15 cellular contexts compared by ENCODE assay signal in the genomic region with DNA sequence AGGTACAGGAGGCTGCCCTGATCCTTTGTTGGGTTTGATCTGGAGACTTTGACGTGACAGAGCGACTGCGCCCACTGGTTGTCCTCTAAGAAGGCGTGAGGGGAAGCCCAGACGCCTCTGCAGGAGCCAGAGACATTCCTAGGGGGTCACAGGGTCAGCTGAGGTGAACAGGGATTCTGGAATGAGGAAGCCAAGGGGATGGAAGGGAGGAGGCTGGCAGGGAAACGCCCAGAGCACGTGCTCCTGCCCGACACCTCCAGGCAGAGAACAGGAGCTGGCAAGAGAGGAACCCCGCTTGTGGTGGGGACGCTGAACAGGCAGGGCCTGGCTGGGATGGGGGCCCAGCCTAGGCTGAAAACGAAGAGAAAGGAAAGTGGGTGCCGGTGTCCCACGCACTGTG. TPM values are rescaled to one million over a fixed set of nuclear protein-coding genes. Genes with fewer than 3 reads are reported as not detected.
DNase-seq lines count a peak whose midpoint lies in the region; ATAC-seq, FAIRE-seq and TF ChIP-seq lines count a peak whose summit lies in the region.
"Had no signal": no experiment of that assay in that cellular context is flagged by ENCODE, and none has a peak within 500 bp of the region (broad histone marks: within the 10 kb centered on the region; RNA-seq: fewer than 3 reads in every experiment).

No MANE protein-coding gene starts in this region.

- H3K27ac ChIP-seq in cardiac muscle cell: no peak overlapping the region
- no peak overlapping the region for H3K27ac ChIP-seq in left ventricle myocardium inferior (replicated peaks)
- H3K27ac ChIP-seq in kidney (ENCODE audit: low read depth in 2 of 2, low read length in 2 of 2): no peak overlapping the region
- no peak overlapping the region for H3K27ac ChIP-seq in upper lobe of right lung

- peak; percentile 17 to 54 for DNase-seq in cardiac muscle cell (ENCODE audit: low read depth in 1 of 2, low spot score in 1 of 2)
- DNase-seq in left ventricle myocardium inferior: no peak
- DNase-seq in astrocyte of the hippocampus (ENCODE audit: low read depth, low spot score): peak; percentile 31
- DNase-seq in kidney: peak; percentile 84
- no peak for DNase-seq in upper lobe of right lung
- DNase-seq in hypothalamus (lab: John Stamatoyannopoulos, UW): no peak
- DNase-seq in stimulated activated effector memory CD8-positive, alpha-beta T cell treated with anti-CD3 and anti-CD28 coated beads, Interleukin-12 subunit alpha, Interleukin-12 subunit beta, amount 100 ng/mL, for 72 hours (ENCODE audit: low spot score in 2 of 2): no peak
- DNase-seq: activated CD4-positive, alpha-beta memory T cell treated with anti-CD3 and anti-CD28 coated beads, Interleukin-2, amount 10 ng/mL, durations not matched to agents 7 days and 5 days; activated naive CD4-positive, alpha-beta T cell treated with anti-CD3 and anti-CD28 coated beads, Interleukin-2, amount 50 U/mL, for 16 hours; effector CD8-positive, alpha-beta T cell; NCI-H146; stimulated activated naive CD4-positive, alpha-beta T cell had no signal

- H3K36me3 ChIP-seq in cardiac muscle cell (no peaks in the 10 kb centered on the region), left ventricle myocardium inferior (no peaks in the 10 kb centered on the region), kidney (ENCODE audit: control insufficient read depth in 1 of 2, insufficient read depth in 2 of 2, low read length in 2 of 2) (no peaks in the 10 kb centered on the region), upper lobe of right lung (no peaks in the 10 kb centered on the region)

- FAIRE-seq in kidney (lab: Jason Lieb, UNC): no peak

- TF ChIP-seq CTCF in cardiac muscle cell (IDR thresholded peaks at IDR 0.05; ENCODE audit: low read depth, low read length) (no peak), left ventricle myocardium inferior (IDR thresholded peaks at IDR 0.05; ENCODE audit: borderline replicate concordance) (no peak), kidney (IDR thresholded peaks at IDR 0.05; ENCODE audit: borderline replicate concordance, extremely low read depth, insufficient read depth) (no peak), upper lobe of right lung (IDR thresholded peaks at IDR 0.05) (no peak)

- H3K27ac Mint-ChIP-seq in stimulated activated effector memory CD8-positive, alpha-beta T cell treated with anti-CD3 and anti-CD28 coated beads, Interleukin-12 subunit alpha, Interleukin-12 subunit beta, amount 100 ng/mL, for 72 hours: no peak overlapping the region
- H3K27ac Mint-ChIP-seq: activated CD4-positive, alpha-beta memory T cell treated with anti-CD3 and anti-CD28 coated beads, Interleukin-2, amount 10 ng/mL, durations not matched to agents 7 days and 5 days; nephron; T-helper 1 cell treated with Interleukin-12 subunit alpha and Interleukin-12 subunit beta and Interleukin-4 antibody, amounts not matched to agents 30 μg/mL and 1 μg/mL, for 36 hours had no signal

- intact Hi-C loops in left ventricle myocardium inferior (cut with micrococcal nuclease): no loop called here
- intact Hi-C loops in kidney (cut with DNase I): no loop called here
- intact Hi-C loops in upper lobe of right lung (cut with DNase I): no loop called here

- peaks cover 6% of the 10 kb centered on the region for H3K4me1 Mint-ChIP-seq in stimulated activated effector memory CD8-positive, alpha-beta T cell treated with anti-CD3 and anti-CD28 coated beads, Interleukin-12 subunit alpha, Interleukin-12 subunit beta, amount 100 ng/mL, for 72 hours
- H3K4me1 Mint-ChIP-seq: activated CD4-positive, alpha-beta memory T cell treated with anti-CD3 and anti-CD28 coated beads, Interleukin-2, amount 10 ng/mL, durations not matched to agents 7 days and 5 days had no signal

- ATAC-seq in upper lobe of right lung: peak; percentile 77
- no peak for ATAC-seq in GM21528 (IDR thresholded peaks at IDR 0.05; ENCODE audit: low FRiP score, unreplicated experiment)
- no peak for ATAC-seq in stimulated activated effector memory CD8-positive, alpha-beta T cell treated with anti-CD3 and anti-CD28 coated beads, Interleukin-12 subunit alpha, Interleukin-12 subunit beta, amount 100 ng/mL, for 72 hours

- H3K4me1 ChIP-seq in cardiac muscle cell (ENCODE audit: low read depth): no peaks in the 10 kb centered on the region
- peaks cover 6% of the 10 kb centered on the region for H3K4me1 ChIP-seq in left ventricle myocardium inferior
- no peaks in the 10 kb centered on the region for H3K4me1 ChIP-seq in kidney (ENCODE audit: control insufficient read depth in 1 of 2, insufficient read depth in 1 of 2, low read depth in 1 of 2, low read length in 2 of 2)
- no peaks in the 10 kb centered on the region for H3K4me1 ChIP-seq in upper lobe of right lung

- no peak overlapping the region for H3K9ac ChIP-seq in kidney (ENCODE audit: low read length in 2 of 2)

- H3K4me3 ChIP-seq in cardiac muscle cell (no peak overlapping the region), left ventricle myocardium inferior (no peak overlapping the region), kidney (ENCODE audit: low read length in 2 of 2) (no peak overlapping the region), upper lobe of right lung (no peak overlapping the region)

- no peak overlapping the region for H3K4me3 Mint-ChIP-seq in stimulated activated effector memory CD8-positive, alpha-beta T cell treated with anti-CD3 and anti-CD28 coated beads, Interleukin-12 subunit alpha, Interleukin-12 subunit beta, amount 100 ng/mL, for 72 hours
- H3K4me3 Mint-ChIP-seq: activated CD4-positive, alpha-beta memory T cell treated with anti-CD3 and anti-CD28 coated beads, Interleukin-2, amount 10 ng/mL, durations not matched to agents 7 days and 5 days; nephron; T-helper 1 cell treated with Interleukin-12 subunit alpha and Interleukin-12 subunit beta and Interleukin-4 antibody, amounts not matched to agents 30 μg/mL and 1 μg/mL, for 36 hours had no signal

- H3K27me3 ChIP-seq in cardiac muscle cell (no peaks in the 10 kb centered on the region), left ventricle myocardium inferior (ENCODE audit: low read depth) (peaks cover 23% of the 10 kb centered on the region), upper lobe of right lung (no peaks in the 10 kb centered on the region)

- H3K9me3 ChIP-seq in cardiac muscle cell (ENCODE audit: low read depth) (no peaks in the 10 kb centered on the region), left ventricle myocardium inferior (replicated peaks) (no peaks in the 10 kb centered on the region), kidney (ENCODE audit: control insufficient read depth in 1 of 2, low read length in 2 of 2) (no peaks in the 10 kb centered on the region), upper lobe of right lung (no peaks in the 10 kb centered on the region)

- no peaks in the 10 kb centered on the region for H3K36me3 Mint-ChIP-seq in stimulated activated effector memory CD8-positive, alpha-beta T cell treated with anti-CD3 and anti-CD28 coated beads, Interleukin-12 subunit alpha, Interleukin-12 subunit beta, amount 100 ng/mL, for 72 hours

- no peaks in the 10 kb centered on the region for H3K9me3 Mint-ChIP-seq in stimulated activated effector memory CD8-positive, alpha-beta T cell treated with anti-CD3 and anti-CD28 coated beads, Interleukin-12 subunit alpha, Interleukin-12 subunit beta, amount 100 ng/mL, for 72 hours
- H3K9me3 Mint-ChIP-seq: activated CD4-positive, alpha-beta memory T cell treated with anti-CD3 and anti-CD28 coated beads, Interleukin-2, amount 10 ng/mL, durations not matched to agents 7 days and 5 days; nephron; T-helper 1 cell treated with Interleukin-12 subunit alpha and Interleukin-12 subunit beta and Interleukin-4 antibody, amounts not matched to agents 30 μg/mL and 1 μg/mL, for 36 hours had no signal

RNA-seq across cellular contexts. Expression of gene CARD14, which starts 5.6 kb away (rescaled TPM):
- total RNA-seq in cardiac muscle cell (2.9 TPM in 1 of 2 replicates, not detected in the other), left ventricle myocardium inferior (0.49 TPM), kidney (1.7 TPM), upper lobe of right lung (1.1 TPM)
- polyA plus RNA-seq in cardiac muscle cell (1.5 and 2.7 TPM in 2 replicates), kidney (ENCODE audit: insufficient read depth, low read depth, low replicate concordance) (0.17 TPM)
- total RNA-seq: activated CD4-positive, alpha-beta memory T cell treated with anti-CD3 and anti-CD28 coated beads, Interleukin-2, amount 10 ng/mL, durations not matched to agents 7 days and 5 days had no signal

RNA-seq across cellular contexts. Expression of gene EIF4A3, which starts 28.5 kb away (rescaled TPM):
- total RNA-seq in cardiac muscle cell (124 and 131 TPM in 2 replicates), left ventricle myocardium inferior (30.0 TPM), kidney (75.0 TPM), upper lobe of right lung (56.0 TPM)
- polyA plus RNA-seq in cardiac muscle cell (126 and 143 TPM in 2 replicates), kidney (ENCODE audit: insufficient read depth, low read depth, low replicate concordance) (63.6 TPM)

RNA-seq across cellular contexts. Expression of gene SGSH, which starts 44.7 kb away (rescaled TPM):
- total RNA-seq in cardiac muscle cell (27.8 and 56.6 TPM in 2 replicates), left ventricle myocardium inferior (10.9 TPM), kidney (63.2 TPM), upper lobe of right lung (59.8 TPM)
- polyA plus RNA-seq in cardiac muscle cell (59.4 and 63.2 TPM in 2 replicates), kidney (ENCODE audit: insufficient read depth, low read depth, low replicate concordance) (25.9 TPM)

RNA-seq across cellular contexts. Expression of gene SLC26A11, which starts 44.8 kb away (rescaled TPM):
- total RNA-seq in cardiac muscle cell (42.5 and 46.8 TPM in 2 replicates), left ventricle myocardium inferior (4.1 TPM), kidney (24.5 TPM), upper lobe of right lung (51.6 TPM)
- polyA plus RNA-seq in cardiac muscle cell (39.0 and 56.2 TPM in 2 replicates), kidney (ENCODE audit: insufficient read depth, low read depth, low replicate concordance) (11.3 TPM)

Comparison
In these comparisons a context has a peak if more than half of its experiments do, and no peak if none do; other contexts are left out.
1. DNase-seq: peak in cardiac muscle cell (2 of 2), astrocyte of the hippocampus (single experiment) and kidney (single experiment); none in left ventricle myocardium inferior (single experiment), upper lobe of right lung (single experiment), hypothalamus (0 of 51) and stimulated activated effector memory CD8-positive, alpha-beta T cell treated with anti-CD3 and anti-CD28 coated beads, Interleukin-12 subunit alpha, Interleukin-12 subunit beta, amount 100 ng/mL, for 72 hours (0 of 2).